In the genomic region with DNA sequence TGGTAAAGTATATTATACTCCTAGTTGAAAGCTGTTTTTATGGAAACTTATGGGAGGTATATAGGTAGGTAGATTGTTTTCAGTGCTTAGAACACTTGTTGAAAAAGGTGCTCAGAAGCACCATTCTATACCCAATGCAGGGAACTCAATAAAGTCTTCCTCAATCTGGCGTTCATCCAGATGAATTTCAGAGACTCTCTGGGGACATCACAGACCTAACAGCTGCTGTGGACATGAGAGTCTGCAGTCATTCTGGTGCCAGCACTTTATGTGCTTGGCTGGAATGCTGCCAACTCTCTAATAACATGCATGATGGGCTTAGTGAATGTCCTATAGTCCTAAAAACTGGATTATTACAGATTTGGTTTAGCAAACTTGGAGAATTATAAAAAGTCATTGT, we compare ENCODE assay signal across 9 cellular contexts.
DNase-seq lines count a peak whose midpoint lies in the region; ATAC-seq and TF ChIP-seq lines count a peak whose summit lies in the region.
"Had no signal": no experiment of that assay in that cellular context is flagged by ENCODE, and none has a peak within 500 bp of the region (broad histone marks: within the 10 kb centered on the region; RNA-seq: fewer than 3 reads in every experiment).

No MANE protein-coding gene starts in this region.

- H3K4me1 Mint-ChIP-seq in glutamatergic neuron (ENCODE audit: low read depth, unreplicated experiment): peaks cover 18% of the 10 kb centered on the region
- H3K4me1 Mint-ChIP-seq: GM23338 had no signal

- ATAC-seq in GM18502 (IDR thresholded peaks at IDR 0.05; ENCODE audit: poor library complexity, unreplicated experiment) (no peak), HG02938 (IDR thresholded peaks at IDR 0.05; ENCODE audit: unreplicated experiment) (no peak), HG02870 (IDR thresholded peaks at IDR 0.05; ENCODE audit: unreplicated experiment) (no peak)
- ATAC-seq: GM23338 had no signal

- H3K27ac Mint-ChIP-seq in glutamatergic neuron (ENCODE audit: unreplicated experiment): peak overlapping the region; percentile 75
- H3K27ac Mint-ChIP-seq: GM23338 had no signal

- peak; percentile 87 for DNase-seq in COLO668 (lab: John Stamatoyannopoulos, UW; ENCODE audit: unreplicated experiment)
- peak; percentile 90 for DNase-seq in NCI-H1417 treated with DMSO at 0.1 percent for 48 hours (lab: John Stamatoyannopoulos, UW)
- DNase-seq in NCI-H82 treated with DMSO at 0.1 percent for 48 hours (lab: John Stamatoyannopoulos, UW; ENCODE audit: unreplicated experiment): peak; percentile 96
- DNase-seq in glutamatergic neuron: peak; percentile 29
- DNase-seq in putamen (ENCODE audit: low spot score): no peak

- no peaks in the 10 kb centered on the region for H3K27me3 Mint-ChIP-seq in glutamatergic neuron (ENCODE audit: unreplicated experiment)

- no peak overlapping the region for H3K4me3 Mint-ChIP-seq in glutamatergic neuron (ENCODE audit: unreplicated experiment)
- H3K4me3 Mint-ChIP-seq: GM23338 had no signal

- TF ChIP-seq CTCF in glutamatergic neuron (IDR thresholded peaks at IDR 0.05; ENCODE audit: partially characterized antibody, unreplicated experiment): no peak

- no peaks in the 10 kb centered on the region for H3K36me3 Mint-ChIP-seq in glutamatergic neuron (ENCODE audit: unreplicated experiment)

- peaks cover 5% of the 10 kb centered on the region for H3K9me3 Mint-ChIP-seq in glutamatergic neuron (ENCODE audit: unreplicated experiment)
